Comparison of ENCODE assay signal across 15 cellular contexts in the genomic region with DNA sequence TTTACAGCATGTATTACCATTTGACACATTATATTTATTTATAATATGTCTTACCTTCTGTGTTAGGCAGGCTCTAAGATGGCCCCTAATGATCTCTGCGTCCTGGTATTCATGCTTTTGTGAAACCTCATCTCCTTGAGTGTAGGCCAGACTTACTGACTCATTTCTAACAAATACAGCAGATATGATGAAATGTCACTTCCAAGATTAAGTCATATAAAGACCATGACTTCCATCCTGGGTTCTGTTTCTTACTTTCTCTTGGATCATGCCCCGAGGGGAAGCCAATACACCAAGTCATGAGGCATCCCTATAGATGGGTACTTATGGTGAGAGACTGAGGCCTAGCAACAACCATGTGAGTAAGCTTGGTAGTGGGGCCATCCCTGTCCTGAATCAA. TPM values are rescaled to one million over a fixed set of nuclear protein-coding genes. Genes with fewer than 3 reads are reported as not detected.
DNase-seq lines count a peak whose midpoint lies in the region; ATAC-seq and TF ChIP-seq lines count a peak whose summit lies in the region.
"Had no signal": no experiment of that assay in that cellular context is flagged by ENCODE, and none has a peak within 500 bp of the region (broad histone marks: within the 10 kb centered on the region; RNA-seq: fewer than 3 reads in every experiment).

No MANE protein-coding gene starts in this region.

- no peak overlapping the region for H3K4me3 Mint-ChIP-seq in activated naive CD8-positive, alpha-beta T cell treated with anti-CD3 and anti-CD28 coated beads, Interleukin-2, amount 50 U/mL, for 24 hours
- no peak overlapping the region for H3K4me3 Mint-ChIP-seq in activated naive CD8-positive, alpha-beta T cell treated with anti-CD3 and anti-CD28 coated beads for 36 hours

- H3K9me3 Mint-ChIP-seq in activated naive CD8-positive, alpha-beta T cell treated with anti-CD3 and anti-CD28 coated beads, Interleukin-2, amount 50 U/mL, for 24 hours: peaks cover 15% of the 10 kb centered on the region
- peaks cover 12% of the 10 kb centered on the region for H3K9me3 Mint-ChIP-seq in activated naive CD8-positive, alpha-beta T cell treated with anti-CD3 and anti-CD28 coated beads for 36 hours

- CTCF ChIA-PET in HEK293T (lab: Yijun Ruan, JAX): no interaction called here

- ATAC-seq in activated naive CD8-positive, alpha-beta T cell treated with anti-CD3 and anti-CD28 coated beads, Interleukin-2, amount 50 U/mL, for 24 hours: peak; percentile 20
- ATAC-seq in GM21737 (IDR thresholded peaks at IDR 0.05; ENCODE audit: unreplicated experiment): no peak

- DNase-seq in activated naive CD8-positive, alpha-beta T cell treated with anti-CD3 and anti-CD28 coated beads, Interleukin-2, amount 50 U/mL, for 24 hours: no peak
- no peak for DNase-seq in activated naive CD8-positive, alpha-beta T cell treated with anti-CD3 and anti-CD28 coated beads for 36 hours
- DNase-seq in T1000 (lab: John Stamatoyannopoulos, UW) (peak; percentile 60), fibroblast of mammary gland (ENCODE audit: low read depth) (peak; percentile 96), HEK293T (ENCODE audit: extremely low spot score) (no peak), activated T-cell treated with anti-CD3 and anti-CD28 coated beads for 4 hours (no peak)
- DNase-seq: activated CD4-positive, alpha-beta T cell treated with anti-CD3 and anti-CD28 coated beads for 48 hours; activated effector memory CD4-positive, alpha-beta T cell treated with Interleukin-2 at 50 U/mL for 16 hours; central memory CD4-positive, alpha-beta T cell; NCI-H1436 treated with DMSO at 0.1 percent for 48 hours; NCI-H524; PC-9; transverse colon had no signal

- H3K27me3 Mint-ChIP-seq in activated naive CD8-positive, alpha-beta T cell treated with anti-CD3 and anti-CD28 coated beads, Interleukin-2, amount 50 U/mL, for 24 hours: no peaks in the 10 kb centered on the region
- no peaks in the 10 kb centered on the region for H3K27me3 Mint-ChIP-seq in activated naive CD8-positive, alpha-beta T cell treated with anti-CD3 and anti-CD28 coated beads for 36 hours

- H3K4me2 ChIP-seq in skeletal muscle satellite cell (ENCODE audit: low read length): peak overlapping the region; percentile 58
- H3K4me2 ChIP-seq: PC-9 had no signal

- H3K27me3 ChIP-seq in skeletal muscle satellite cell (ENCODE audit: control insufficient read depth, insufficient read depth, low read length): no peaks in the 10 kb centered on the region
- H3K27me3 ChIP-seq: transverse colon had no signal

- H3K9ac ChIP-seq in skeletal muscle satellite cell (ENCODE audit: low read depth, low read length): no peak overlapping the region

- H3K4me1 Mint-ChIP-seq in activated naive CD8-positive, alpha-beta T cell treated with anti-CD3 and anti-CD28 coated beads, Interleukin-2, amount 50 U/mL, for 24 hours: no peaks in the 10 kb centered on the region
- no peaks in the 10 kb centered on the region for H3K4me1 Mint-ChIP-seq in activated naive CD8-positive, alpha-beta T cell treated with anti-CD3 and anti-CD28 coated beads for 36 hours

- no peak overlapping the region for H3K4me3 ChIP-seq in fibroblast of mammary gland (ENCODE audit: control insufficient read depth, low read depth, low read length)
- no peak overlapping the region for H3K4me3 ChIP-seq in skeletal muscle satellite cell (ENCODE audit: low read length)
- H3K4me3 ChIP-seq: PC-9, transverse colon had no signal

- H3K36me3 ChIP-seq in skeletal muscle satellite cell (ENCODE audit: insufficient read depth, low read length): peaks cover 10% of the 10 kb centered on the region
- H3K36me3 ChIP-seq: transverse colon had no signal

- H3K4me1 ChIP-seq in skeletal muscle satellite cell (ENCODE audit: control insufficient read depth, insufficient read depth, low read length): peaks cover 30% of the 10 kb centered on the region
- H3K4me1 ChIP-seq: transverse colon had no signal

- POLR2A ChIA-PET in HEK293T (lab: Yijun Ruan, JAX): no interaction called here

- no peak overlapping the region for H3K27ac Mint-ChIP-seq in activated naive CD8-positive, alpha-beta T cell treated with anti-CD3 and anti-CD28 coated beads, Interleukin-2, amount 50 U/mL, for 24 hours
- no peak overlapping the region for H3K27ac Mint-ChIP-seq in activated naive CD8-positive, alpha-beta T cell treated with anti-CD3 and anti-CD28 coated beads for 36 hours

- H3K9me3 ChIP-seq in skeletal muscle satellite cell (replicated peaks; ENCODE audit: low read length): peaks cover 10% of the 10 kb centered on the region

- peaks cover 12% of the 10 kb centered on the region for H3K36me3 Mint-ChIP-seq in activated naive CD8-positive, alpha-beta T cell treated with anti-CD3 and anti-CD28 coated beads, Interleukin-2, amount 50 U/mL, for 24 hours (ENCODE audit: low read depth)
- H3K36me3 Mint-ChIP-seq in activated naive CD8-positive, alpha-beta T cell treated with anti-CD3 and anti-CD28 coated beads for 36 hours: peaks cover 14% of the 10 kb centered on the region

- no peak for TF ChIP-seq CTCF in fibroblast of mammary gland (conservative IDR thresholded peaks at IDR 0.05; ENCODE audit: control insufficient read depth, insufficient read depth, low read depth, low read length)

TF ChIP-seq in HEK293T, 16 proteins besides CTCF, POLR2A, EP300 and RAD21:
- TF ChIP-seq, protein P1, sequence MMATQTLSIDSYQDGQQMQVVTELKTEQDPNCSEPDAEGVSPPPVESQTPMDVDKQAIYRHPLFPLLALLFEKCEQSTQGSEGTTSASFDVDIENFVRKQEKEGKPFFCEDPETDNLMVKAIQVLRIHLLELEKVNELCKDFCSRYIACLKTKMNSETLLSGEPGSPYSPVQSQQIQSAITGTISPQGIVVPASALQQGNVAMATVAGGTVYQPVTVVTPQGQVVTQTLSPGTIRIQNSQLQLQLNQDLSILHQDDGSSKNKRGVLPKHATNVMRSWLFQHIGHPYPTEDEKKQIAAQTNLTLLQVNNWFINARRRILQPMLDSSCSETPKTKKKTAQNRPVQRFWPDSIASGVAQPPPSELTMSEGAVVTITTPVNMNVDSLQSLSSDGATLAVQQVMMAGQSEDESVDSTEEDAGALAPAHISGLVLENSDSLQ (IDR thresholded peaks at IDR 0.05): no peak
- TF ChIP-seq FOXA1 (IDR thresholded peaks at IDR 0.05): no peak
- TF ChIP-seq LEF1 (IDR thresholded peaks at IDR 0.05; ENCODE audit: borderline replicate concordance): no peak
- TF ChIP-seq ARNT (IDR thresholded peaks at IDR 0.05): no peak
- no peak for TF ChIP-seq CTBP1 (IDR thresholded peaks at IDR 0.05; ENCODE audit: borderline replicate concordance)
- TF ChIP-seq ZNF384 (IDR thresholded peaks at IDR 0.05): no peak
- TF ChIP-seq TARDBP (IDR thresholded peaks at IDR 0.05): no peak
- no peak for TF ChIP-seq FOXM1 (IDR thresholded peaks at IDR 0.05; ENCODE audit: borderline replicate concordance)

RNA-seq across cellular contexts. Expression of a gene that starts 30.2 kb away (rescaled TPM):
- total RNA-seq in activated naive CD8-positive, alpha-beta T cell treated with anti-CD3 and anti-CD28 coated beads for 36 hours: 10 to 100 TPM; 15.5 to 17.6 TPM
- total RNA-seq in skeletal muscle satellite cell (2012; rRNA removed): 27.1 and 29.1 TPM in 2 replicates

RNA-seq across cellular contexts. Expression of a gene that starts 53.3 kb away (rescaled TPM):
- total RNA-seq in activated naive CD8-positive, alpha-beta T cell treated with anti-CD3 and anti-CD28 coated beads for 36 hours: 1 to 10 TPM; 1.4 to 1.8 TPM
- total RNA-seq in skeletal muscle satellite cell (2012; rRNA removed): 13.5 and 19.5 TPM in 2 replicates

Comparison
In these comparisons a context has a peak if more than half of its experiments do, and no peak if none do; other contexts are left out.
1. DNase-seq: peak in T1000 (single experiment) and fibroblast of mammary gland (single experiment); none in activated naive CD8-positive, alpha-beta T cell treated with anti-CD3 and anti-CD28 coated beads, Interleukin-2, amount 50 U/mL, for 24 hours (single experiment), activated naive CD8-positive, alpha-beta T cell treated with anti-CD3 and anti-CD28 coated beads for 36 hours (single experiment), HEK293T (single experiment) and activated T-cell treated with anti-CD3 and anti-CD28 coated beads for 4 hours (single experiment).